In the genomic region with DNA sequence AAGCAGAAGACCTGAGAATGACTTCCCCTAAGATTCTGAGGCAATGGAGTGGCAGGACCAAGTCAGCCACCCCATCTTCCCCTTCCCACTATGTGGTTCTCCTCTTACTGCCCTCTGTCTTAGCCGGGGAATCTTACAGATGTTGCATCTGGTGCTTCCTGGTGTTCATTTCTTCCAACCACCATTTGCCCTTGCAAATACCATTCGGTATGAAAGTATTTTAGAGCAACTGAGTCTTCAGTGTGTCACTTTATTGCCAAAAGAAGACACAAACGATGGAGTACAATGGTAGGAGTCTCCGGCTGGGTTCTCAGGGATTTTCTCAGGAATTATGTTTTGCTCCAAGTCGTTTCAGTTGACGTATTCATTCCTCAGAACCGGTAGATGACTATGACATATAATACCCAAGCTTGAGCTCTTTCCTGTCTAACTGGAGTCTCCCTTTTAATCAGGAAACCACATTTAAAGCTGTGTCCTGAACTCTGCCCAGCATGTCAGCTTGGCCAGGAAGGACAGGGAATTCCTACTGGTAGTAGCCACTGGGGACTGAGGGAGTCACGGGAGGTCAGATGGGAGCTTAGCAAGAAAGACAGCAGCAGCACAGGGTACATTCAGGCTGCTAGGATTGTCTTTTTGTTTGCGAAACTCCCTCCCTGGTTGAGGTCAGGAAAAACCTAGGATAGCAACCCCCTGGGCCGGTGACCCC, we compare ENCODE assay signal across 10 cellular contexts.
A peak's percentile ranks its signal among the peaks of the same experiment; 100 is the strongest.
DNase-seq lines count a peak whose midpoint lies in the region; ATAC-seq and TF ChIP-seq lines count a peak whose summit lies in the region.
"Had no signal": no experiment of that assay in that cellular context is flagged by ENCODE, and none has a peak within 500 bp of the region (broad histone marks: within the 10 kb centered on the region; RNA-seq: fewer than 3 reads in every experiment).

No MANE protein-coding gene starts in this region.

- H4K20me1 ChIP-seq in IMR-90 (ENCODE audit: insufficient read depth, low read length), result peaks cover 53% of the 10 kb centered on the region

- H3K4me1 ChIP-seq in IMR-90 (ENCODE audit: control insufficient read depth, insufficient read depth, low read length) (peaks cover 35% of the 10 kb centered on the region), right lobe of liver (peaks cover 0 to 16% (median 0%) of the 10 kb centered on the region in 4 donors), tibial nerve (peaks cover 0 to 61% (median 42%) of the 10 kb centered on the region in 4 donors), HAP-1 (peaks cover 32% of the 10 kb centered on the region)

- peak overlapping the region; percentile 81 for H3K14ac ChIP-seq in IMR-90 (replicated peaks; ENCODE audit: low read depth, low read length)

- TF ChIP-seq POLR2A in IMR-90 (IDR thresholded peaks at IDR 0.05; ENCODE audit: low read depth, low read length), result no peak
- TF ChIP-seq POLR2A in right lobe of liver (IDR thresholded peaks at IDR 0.05), result no peak
- TF ChIP-seq POLR2A in tibial nerve (IDR thresholded peaks at IDR 0.05), result no peak

- no peak overlapping the region for H2AK9ac ChIP-seq in IMR-90 (replicated peaks; ENCODE audit: low read depth, low read length, poor library complexity)

- peak overlapping the region; percentile 79 for H3K27ac ChIP-seq in IMR-90 (ENCODE audit: insufficient read depth, low read length)
- peak overlapping the region; percentile 31 to 58 (median 39) for H3K27ac ChIP-seq in right lobe of liver
- peak overlapping the region; percentile 60 to 96 (median 88) for H3K27ac ChIP-seq in tibial nerve

- CTCF ChIA-PET in IMR-90 (lab: Yijun Ruan, JAX), result interaction anchor here (0.5 to 0.7 kb wide), 4 partner anchors 10 to 343 kb away, joined by 3 to 7 read pairs (median 3); no protein-coding TSS in a partner anchor

- peaks cover 44% of the 10 kb centered on the region for H3K9me1 ChIP-seq in IMR-90 (ENCODE audit: insufficient read depth, low read length)

- TF ChIP-seq CTCF in IMR-90 (conservative IDR thresholded peaks at IDR 0.05; ENCODE audit: low read depth, low read length), result no peak
- no peak for TF ChIP-seq CTCF in right lobe of liver (IDR thresholded peaks at IDR 0.05)
- no peak for TF ChIP-seq CTCF in tibial nerve (IDR thresholded peaks at IDR 0.05)

- H3K4me3 ChIP-seq in IMR-90 (ENCODE audit: insufficient read depth, low read depth, low read length), result no peak overlapping the region
- no peak overlapping the region for H3K4me3 ChIP-seq in right lobe of liver
- H3K4me3 ChIP-seq in tibial nerve, result no peak overlapping the region
- H3K4me3 ChIP-seq in HAP-1, result no peak overlapping the region

- H3K9me3 ChIP-seq in IMR-90 (ENCODE audit: control insufficient read depth, insufficient read depth, low read length) (no peaks in the 10 kb centered on the region), right lobe of liver (no peaks in the 10 kb centered on the region), tibial nerve (no peaks in the 10 kb centered on the region), HAP-1 (no peaks in the 10 kb centered on the region)

- H3K56ac ChIP-seq in IMR-90 (ENCODE audit: extremely low read depth, insufficient read depth, low read length), result no peak overlapping the region; the same call in 1 of the 2 replicates

- TF ChIP-seq EP300 in tibial nerve (IDR thresholded peaks at IDR 0.05), result peak; percentile 44 to 79

- H4K8ac ChIP-seq in IMR-90 (ENCODE audit: low read depth in 2 of 2, low read length in 2 of 2), result peak overlapping the region; percentile 28 to 82; a peak in 3 of 4 replicates

- H2BK20ac ChIP-seq in IMR-90 (ENCODE audit: low read depth, low read length), result peak overlapping the region; percentile 67; the same call in 1 of the 2 replicates

- BruUV-seq in IMR-90 (replicated peaks; lab: Mats Ljungman, UMichigan), result no TSS peak

- 93% methylated on average over 2 of the region's 10 CpGs; no CpG with 5 or more reads in 1 of the 2 experiments for WGBS in IMR-90 (ENCODE audit: extremely low coverage in 2 of 2, insufficient read length in 1 of 2), 2 experiments
- 41% methylated on average over 10 of the region's 10 CpGs for WGBS in right lobe of liver (ENCODE audit: insufficient coverage, low coverage, low lambda C conversion rate, missing lambda C conversion rate)
- 55 to 60% methylated on average over 10 of the region's 10 CpGs for WGBS in tibial nerve, 2 donors

- H2BK5ac ChIP-seq in IMR-90 (ENCODE audit: low read depth, low read length, poor library complexity, severe bottlenecking), result peak overlapping the region; percentile 81

- peak overlapping the region; percentile 44; the same call in 1 of the 2 replicates for H3K4me2 ChIP-seq in IMR-90 (ENCODE audit: low read depth, low read length)

- peak overlapping the region; percentile 75 for H3K4ac ChIP-seq in IMR-90 (ENCODE audit: low read depth, low read length)

- 0 out of 2 replicates have a peak, but pooled peaks cover 2% of the 10 kb centered on the region for H3K36me3 ChIP-seq in IMR-90 (ENCODE audit: control insufficient read depth, insufficient read depth, low read length)
- H3K36me3 ChIP-seq in right lobe of liver, result no peaks in the 10 kb centered on the region
- H3K36me3 ChIP-seq in tibial nerve, result no peaks in the 10 kb centered on the region
- no peaks in the 10 kb centered on the region for H3K36me3 ChIP-seq in HAP-1 (replicated peaks)

- peak; percentile 2; the same call in 1 of the 2 replicates for ATAC-seq in IMR-90 (ENCODE audit: low read depth)
- ATAC-seq in right lobe of liver, result peak; percentile 58 to 76 (median 66)
- no peak for ATAC-seq in activated CD4-positive, CD25-positive, alpha-beta regulatory T cell treated with anti-CD3 and anti-CD28 coated beads, Interleukin-2, amount 50 U/mL, for 24 hours

- in situ Hi-C loops in IMR-90 (cut with MboI; ENCODE audit: low sequenced_read_pairs) (no loop called here), HAP-1 (cut with MboI; ENCODE audit: low sequenced_read_pairs) (no loop called here)

- TF ChIP-seq RAD21 in IMR-90 (IDR thresholded peaks at IDR 0.05; ENCODE audit: low read length), result no peak

- dilution Hi-C loops in IMR-90 (cut with HindIII; ENCODE audit: low sequenced_read_pairs, unreplicated experiment), result no loop called here

- peak overlapping the region; percentile 84 for H3K23ac ChIP-seq in IMR-90 (ENCODE audit: low read depth, low read length)

- peaks cover 45 to 79% of the 10 kb centered on the region in 2 experiments for H3K79me1 ChIP-seq in IMR-90 (ENCODE audit: low read depth in 1 of 2, low read length in 2 of 2)

- no peak overlapping the region for H2AFZ ChIP-seq in IMR-90 (replicated peaks; ENCODE audit: low read length, poor library complexity)

- H2BK120ac ChIP-seq in IMR-90 (ENCODE audit: low read depth, low read length), result peak overlapping the region; percentile 66

- H3K27me3 ChIP-seq in IMR-90 (ENCODE audit: control insufficient read depth, insufficient read depth, low read length), result no peaks in the 10 kb centered on the region
- H3K27me3 ChIP-seq in right lobe of liver, result no peaks in the 10 kb centered on the region
- H3K27me3 ChIP-seq in tibial nerve, result no peaks in the 10 kb centered on the region
- H3K27me3 ChIP-seq in HAP-1 (ENCODE audit: low read depth), result no peaks in the 10 kb centered on the region

- H4K5ac ChIP-seq in IMR-90 (ENCODE audit: low read depth, low read length), result peak overlapping the region; percentile 63

- peak overlapping the region; percentile 90 for H2AK5ac ChIP-seq in IMR-90 (ENCODE audit: low read depth, low read length)

- intact Hi-C loops in IMR-90 (cut with micrococcal nuclease) (loop anchor here (2.0 kb wide), 3 partner anchors 15 to 85 kb away; no protein-coding TSS in a partner anchor), right lobe of liver (cut with DNase I) (no loop called here)

- peak; percentile 88 for DNase-seq in IMR-90
- DNase-seq in dermis blood vessel endothelial cell, result peak; percentile 100
- DNase-seq in right lobe of liver, result peak in 1 of 3 donors; percentile 30
- peak; percentile 40 to 67 for DNase-seq in tibial nerve (ENCODE audit: low spot score in 2 of 2)
- DNase-seq in HAP-1 (ENCODE audit: low spot score in 2 of 2), result no peak
- DNase-seq in NCI-H1436 (lab: John Stamatoyannopoulos, UW), result no peak
- DNase-seq in activated naive CD4-positive, alpha-beta T cell treated with anti-CD3 and anti-CD28 coated beads, Interleukin-2, amount 50 U/mL, for 16 hours, result no peak
- DNase-seq: stimulated activated CD4-positive, alpha-beta T cell treated with anti-CD3 and anti-CD28 coated beads, Interleukin-12 subunit alpha, Interleukin-12 subunit beta, amount 100 ng/mL, for 4 hours; T-helper 1 cell had no signal

- H3K9ac ChIP-seq in IMR-90 (ENCODE audit: low read depth, low read length), result no peak overlapping the region

- POLR2A ChIA-PET in IMR-90 (lab: Charles Lee; ENCODE audit: unreplicated experiment), result interaction anchor here (0.6 to 1.0 kb wide), 2 partner anchors 87 to 257 kb away, joined by 3 to 4 read pairs; a partner anchor contains a TSS

- peak overlapping the region; percentile 81 for H3K18ac ChIP-seq in IMR-90 (ENCODE audit: low read depth, low read length)

- peak overlapping the region; percentile 80 for H2BK15ac ChIP-seq in IMR-90 (ENCODE audit: low read depth, low read length)

- peak overlapping the region; percentile 65; the same call in 1 of the 2 replicates for H4K91ac ChIP-seq in IMR-90 (ENCODE audit: insufficient read depth, low read depth, low read length)

TF ChIP-seq in IMR-90, 13 proteins besides CTCF, POLR2A, EP300 and RAD21:
- peak; percentile 52; the same call in 1 of the 2 replicates for TF ChIP-seq BHLHE40 (IDR thresholded peaks at IDR 0.05; ENCODE audit: low read depth, low read length)
- TF ChIP-seq MXI1 (IDR thresholded peaks at IDR 0.05; ENCODE audit: borderline replicate concordance, low read depth, low read length), result no peak
- 0 out of 2 replicates have a peak, but pooled peaks have one; percentile 52 for TF ChIP-seq CEBPB (IDR thresholded peaks at IDR 0.05; ENCODE audit: low read depth, low read length)
TF ChIP-seq in IMR-90: peak in this region for 2.

Comparison
In these comparisons a context has a peak if more than half of its experiments do, and no peak if none do; other contexts are left out.
1. ATAC-seq: peak in IMR-90 (single experiment) and right lobe of liver (4 of 4); none in activated CD4-positive, CD25-positive, alpha-beta regulatory T cell treated with anti-CD3 and anti-CD28 coated beads, Interleukin-2, amount 50 U/mL, for 24 hours (0 of 2).
2. DNase-seq: peak in IMR-90 (single experiment), dermis blood vessel endothelial cell (single experiment) and tibial nerve (2 of 2); none in HAP-1 (0 of 2), NCI-H1436 (single experiment) and activated naive CD4-positive, alpha-beta T cell treated with anti-CD3 and anti-CD28 coated beads, Interleukin-2, amount 50 U/mL, for 16 hours (single experiment).
3. Peak in every context shown above with its lines, with median percentiles within 50 percentile points of each other: H3K27ac ChIP-seq.